Comparison of ENCODE assay signal across 34 cellular contexts in the genomic region with DNA sequence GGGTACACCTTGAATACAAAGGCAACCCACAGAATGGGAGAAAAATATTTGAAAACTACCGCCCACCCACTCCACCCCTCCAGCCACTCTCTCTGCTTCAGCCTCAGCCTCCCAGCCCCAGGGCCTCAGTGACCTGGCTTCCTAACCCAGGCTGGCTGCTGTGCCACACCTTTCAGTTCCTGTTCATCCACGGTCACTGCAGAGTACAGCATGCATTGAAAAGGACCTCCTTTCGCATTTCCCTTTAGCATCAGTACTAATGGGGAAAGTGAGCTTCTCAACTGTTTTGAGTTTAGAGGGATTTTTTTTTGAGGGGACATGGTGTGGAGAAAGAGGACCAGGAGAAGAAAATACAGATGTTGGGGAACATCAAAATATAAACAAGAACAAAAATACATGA. TPM values are rescaled to one million over a fixed set of nuclear protein-coding genes. Genes with fewer than 3 reads are reported as not detected.
"Had no signal": no experiment of that assay in that cellular context is flagged by ENCODE, and none has a peak within 500 bp of the region (broad histone marks: within the 10 kb centered on the region; RNA-seq: fewer than 3 reads in every experiment).

No MANE protein-coding gene starts in this region.

- H3K4me1 Mint-ChIP-seq: activated T-helper 17 cell treated with anti-CD3 and anti-CD28 coated beads, Interleukin-2, amount 50 U/mL, for 72 hours; endodermal cell; WTC11 had no signal

- H3K9me3 Mint-ChIP-seq: activated CD8-positive, alpha-beta T cell treated with anti-CD3 and anti-CD28 coated beads for 36 hours; activated naive CD4-positive, alpha-beta T cell treated with anti-CD3 and anti-CD28 coated beads, Interleukin-2, amount 50 U/mL, for 72 hours; activated T-cell treated with anti-CD3 and anti-CD28 coated beads, Interleukin-2, amount 50 U/mL, for 4 hours; activated T-helper 17 cell treated with anti-CD3 and anti-CD28 coated beads, Interleukin-2, amount 50 U/mL, for 72 hours; immature natural killer cell; natural killer cell had no signal

- H3K27me3 Mint-ChIP-seq: activated CD8-positive, alpha-beta T cell treated with anti-CD3 and anti-CD28 coated beads for 36 hours; activated T-helper 17 cell treated with anti-CD3 and anti-CD28 coated beads, Interleukin-2, amount 50 U/mL, for 72 hours; brain; progenitor cell of endocrine pancreas; T-helper 17 cell had no signal

- H3K4me3 Mint-ChIP-seq: activated CD8-positive, alpha-beta T cell treated with anti-CD3 and anti-CD28 coated beads for 36 hours; activated T-cell treated with anti-CD3 and anti-CD28 coated beads, Interleukin-2, amount 50 U/mL, for 4 hours; activated T-helper 17 cell treated with anti-CD3 and anti-CD28 coated beads, Interleukin-2, amount 50 U/mL, for 72 hours; brain; endodermal cell; immature natural killer cell; natural killer cell; T-helper 17 cell; WTC11 had no signal

- H3K4me1 ChIP-seq: adrenal gland had no signal

- H3K27ac Mint-ChIP-seq: activated CD8-positive, alpha-beta T cell treated with anti-CD3 and anti-CD28 coated beads for 36 hours; activated naive CD4-positive, alpha-beta T cell treated with anti-CD3 and anti-CD28 coated beads, Interleukin-2, amount 50 U/mL, for 72 hours; activated T-helper 17 cell treated with anti-CD3 and anti-CD28 coated beads, Interleukin-2, amount 50 U/mL, for 72 hours; brain; endodermal cell; natural killer cell; progenitor cell of endocrine pancreas; T-helper 17 cell; WTC11 had no signal

- DNase-seq: activated CD4-positive, alpha-beta T cell treated with anti-CD3 and anti-CD28 coated beads for 1 hour; activated CD4-positive, alpha-beta T cell treated with anti-CD3 and anti-CD28 coated beads, Interleukin-2, amount 50 U/mL, for 1 hour; activated CD8-positive, alpha-beta T cell treated with anti-CD3 and anti-CD28 coated beads for 36 hours; activated gamma-delta T cell treated with Interleukin-2 at 50 U/mL for 16 hours; activated T-cell treated with anti-CD3 and anti-CD28 coated beads, Interleukin-2, amount 50 U/mL, for 4 hours; adrenal gland; aorta; cortex of kidney; endodermal cell; foreskin fibroblast; head of caudate nucleus; hippocampal formation; immature natural killer cell; kidney; mesenchymal stem cell; natural killer cell; retina; stimulated activated CD4-positive, alpha-beta T cell treated with anti-CD3 and anti-CD28 coated beads, Interleukin-1b, Interleukin-23, amount 100 ng/mL, for 48 hours; stimulated activated CD4-positive, alpha-beta T cell treated with anti-CD3 and anti-CD28 coated beads, Interleukin-4, amount 100 ng/mL, for 4 hours; stimulated activated CD8-positive, alpha-beta memory T cell treated with anti-CD3 and anti-CD28 coated beads, Interleukin-4, amount 100 ng/mL, for 48 hours; stimulated activated naive CD4-positive, alpha-beta T cell; T-helper 17 cell; T1000; upper lobe of right lung had no signal

- FAIRE-seq: kidney had no signal

- H3K4me2 ChIP-seq: smooth muscle cell had no signal

- H3K4me3 ChIP-seq: adrenal gland, smooth muscle cell, upper lobe of right lung had no signal

- H3K27me3 ChIP-seq: adrenal gland, upper lobe of right lung had no signal

- H3K27ac ChIP-seq: adrenal gland, upper lobe of right lung had no signal

- H3K9me3 ChIP-seq: adrenal gland, upper lobe of right lung had no signal

- H3K36me3 Mint-ChIP-seq: activated naive CD4-positive, alpha-beta T cell treated with anti-CD3 and anti-CD28 coated beads, Interleukin-2, amount 50 U/mL, for 72 hours had no signal

RNA-seq across cellular contexts. Expression of a gene that starts 28.7 kb away (rescaled TPM):
- total RNA-seq: activated CD8-positive, alpha-beta T cell treated with anti-CD3 and anti-CD28 coated beads for 36 hours; activated naive CD4-positive, alpha-beta T cell treated with anti-CD3 and anti-CD28 coated beads, Interleukin-2, amount 50 U/mL, for 72 hours; chondrocyte; endodermal cell; kidney; lower leg skin; mononuclear cell; osteocyte; smooth muscle cell; T-helper 17 cell had no signal
